In genomic region chr11:45899448-45900174, GRCh38 we compare ENCODE assay signal across 1 cellular context.
TF ChIP-seq lines count a peak whose summit lies in the region.

No MANE protein-coding gene starts in this region.

TF ChIP-seq in K562, 482 proteins besides CTCF, POLR2A, EP300 and RAD21 (continued from another document and continues in another):
- peak in 1 of 2 experiments; percentile 99; a peak in 2 of 4 replicates for TF ChIP-seq FOXK2 (conservative IDR thresholded peaks at IDR 0.05 in 1 of 2, IDR thresholded peaks at IDR 0.05 in 1 of 2; ENCODE audit: low read depth in 2 of 2)
- TF ChIP-seq ZKSCAN8 (CRISPR knock-in tag; IDR thresholded peaks at IDR 0.05) = no peak
- TF ChIP-seq, protein P1, sequence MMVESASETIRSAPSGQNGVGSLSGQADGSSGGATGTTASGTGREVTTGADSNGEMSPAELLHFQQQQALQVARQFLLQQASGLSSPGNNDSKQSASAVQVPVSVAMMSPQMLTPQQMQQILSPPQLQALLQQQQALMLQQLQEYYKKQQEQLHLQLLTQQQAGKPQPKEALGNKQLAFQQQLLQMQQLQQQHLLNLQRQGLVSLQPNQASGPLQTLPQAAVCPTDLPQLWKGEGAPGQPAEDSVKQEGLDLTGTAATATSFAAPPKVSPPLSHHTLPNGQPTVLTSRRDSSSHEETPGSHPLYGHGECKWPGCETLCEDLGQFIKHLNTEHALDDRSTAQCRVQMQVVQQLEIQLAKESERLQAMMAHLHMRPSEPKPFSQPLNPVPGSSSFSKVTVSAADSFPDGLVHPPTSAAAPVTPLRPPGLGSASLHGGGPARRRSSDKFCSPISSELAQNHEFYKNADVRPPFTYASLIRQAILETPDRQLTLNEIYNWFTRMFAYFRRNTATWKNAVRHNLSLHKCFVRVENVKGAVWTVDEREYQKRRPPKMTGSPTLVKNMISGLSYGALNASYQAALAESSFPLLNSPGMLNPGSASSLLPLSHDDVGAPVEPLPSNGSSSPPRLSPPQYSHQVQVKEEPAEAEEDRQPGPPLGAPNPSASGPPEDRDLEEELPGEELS (CRISPR knock-in tag; IDR thresholded peaks at IDR 0.05; ENCODE audit: borderline replicate concordance) = no peak
- TF ChIP-seq ZNF263 (CRISPR knock-in tag; IDR thresholded peaks at IDR 0.05; ENCODE audit: borderline replicate concordance) = no peak; the same call in 1 of the 2 replicates
- peak; percentile 64 for TF ChIP-seq GABPB1 (CRISPR knock-in tag; IDR thresholded peaks at IDR 0.05)
- TF ChIP-seq, protein P2, sequence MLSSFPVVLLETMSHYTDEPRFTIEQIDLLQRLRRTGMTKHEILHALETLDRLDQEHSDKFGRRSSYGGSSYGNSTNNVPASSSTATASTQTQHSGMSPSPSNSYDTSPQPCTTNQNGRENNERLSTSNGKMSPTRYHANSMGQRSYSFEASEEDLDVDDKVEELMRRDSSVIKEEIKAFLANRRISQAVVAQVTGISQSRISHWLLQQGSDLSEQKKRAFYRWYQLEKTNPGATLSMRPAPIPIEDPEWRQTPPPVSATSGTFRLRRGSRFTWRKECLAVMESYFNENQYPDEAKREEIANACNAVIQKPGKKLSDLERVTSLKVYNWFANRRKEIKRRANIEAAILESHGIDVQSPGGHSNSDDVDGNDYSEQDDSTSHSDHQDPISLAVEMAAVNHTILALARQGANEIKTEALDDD (IDR thresholded peaks at IDR 0.05) = no peak
- TF ChIP-seq POLR2B (IDR thresholded peaks at IDR 0.05; ENCODE audit: low read depth, partially characterized antibody) = no peak
- TF ChIP-seq MLLT1 (IDR thresholded peaks at IDR 0.05) = peak in 1 of 2 experiments; percentile 94; a peak in 2 of 4 replicates
- TF ChIP-seq TFAP4 (CRISPR knock-in tag; IDR thresholded peaks at IDR 0.05; ENCODE audit: borderline replicate concordance) = peak; percentile 92
- TF ChIP-seq JUND (IDR thresholded peaks at IDR 0.05; ENCODE audit: borderline replicate concordance, low read depth, low read length) = peak; percentile 98
- TF ChIP-seq JUND (tag; IDR thresholded peaks at IDR 0.05; ENCODE audit: borderline replicate concordance, low read depth, low read length) = peak; percentile 78; the same call in 1 of the 3 replicates
- TF ChIP-seq PHF8 (IDR thresholded peaks at IDR 0.05; ENCODE audit: borderline replicate concordance, low read length) = 0 out of 2 replicates have a peak, but pooled peaks have one; percentile 16
- TF ChIP-seq ZFP1 (CRISPR knock-in tag; IDR thresholded peaks at IDR 0.05) = no peak
- no peak for TF ChIP-seq NFYB (IDR thresholded peaks at IDR 0.05; ENCODE audit: extremely low read depth, insufficient read length)
- TF ChIP-seq MYNN (IDR thresholded peaks at IDR 0.05) = peak; percentile 91
- no peak for TF ChIP-seq MYNN (CRISPR knock-in tag; IDR thresholded peaks at IDR 0.05)
- no peak for TF ChIP-seq SLC30A9 (CRISPR knock-in tag; IDR thresholded peaks at IDR 0.05)
- peak; percentile 25 for TF ChIP-seq DACH1 (IDR thresholded peaks at IDR 0.05; ENCODE audit: partially characterized antibody)
- TF ChIP-seq ZBTB34 (CRISPR knock-in tag; IDR thresholded peaks at IDR 0.05) = no peak
- no peak for TF ChIP-seq RBBP5 (IDR thresholded peaks at IDR 0.05; ENCODE audit: borderline replicate concordance, insufficient read depth, low read length, poor library complexity, severe bottlenecking)
- TF ChIP-seq CSDE1 (IDR thresholded peaks at IDR 0.05) = peak in 1 of 2 experiments; percentile 95; a peak in 2 of 4 replicates
- peak; percentile 94 for TF ChIP-seq EHMT2 (IDR thresholded peaks at IDR 0.05)
- peak; percentile 95 for TF ChIP-seq MXI1 (IDR thresholded peaks at IDR 0.05; ENCODE audit: low read depth, low read length)
- peak; percentile 73 for TF ChIP-seq ZNF134 (CRISPR knock-in tag; conservative IDR thresholded peaks at IDR 0.05)
- TF ChIP-seq, protein P3, sequence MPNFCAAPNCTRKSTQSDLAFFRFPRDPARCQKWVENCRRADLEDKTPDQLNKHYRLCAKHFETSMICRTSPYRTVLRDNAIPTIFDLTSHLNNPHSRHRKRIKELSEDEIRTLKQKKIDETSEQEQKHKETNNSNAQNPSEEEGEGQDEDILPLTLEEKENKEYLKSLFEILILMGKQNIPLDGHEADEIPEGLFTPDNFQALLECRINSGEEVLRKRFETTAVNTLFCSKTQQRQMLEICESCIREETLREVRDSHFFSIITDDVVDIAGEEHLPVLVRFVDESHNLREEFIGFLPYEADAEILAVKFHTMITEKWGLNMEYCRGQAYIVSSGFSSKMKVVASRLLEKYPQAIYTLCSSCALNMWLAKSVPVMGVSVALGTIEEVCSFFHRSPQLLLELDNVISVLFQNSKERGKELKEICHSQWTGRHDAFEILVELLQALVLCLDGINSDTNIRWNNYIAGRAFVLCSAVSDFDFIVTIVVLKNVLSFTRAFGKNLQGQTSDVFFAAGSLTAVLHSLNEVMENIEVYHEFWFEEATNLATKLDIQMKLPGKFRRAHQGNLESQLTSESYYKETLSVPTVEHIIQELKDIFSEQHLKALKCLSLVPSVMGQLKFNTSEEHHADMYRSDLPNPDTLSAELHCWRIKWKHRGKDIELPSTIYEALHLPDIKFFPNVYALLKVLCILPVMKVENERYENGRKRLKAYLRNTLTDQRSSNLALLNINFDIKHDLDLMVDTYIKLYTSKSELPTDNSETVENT (CRISPR knock-in tag; IDR thresholded peaks at IDR 0.05) = no peak
- no peak for TF ChIP-seq CBFA2T3 (IDR thresholded peaks at IDR 0.05)
- TF ChIP-seq MAFG (tag; conservative IDR thresholded peaks at IDR 0.05) = no peak
- no peak for TF ChIP-seq CAMTA2 (CRISPR knock-in tag; conservative IDR thresholded peaks at IDR 0.05)
- TF ChIP-seq CCNT2 (IDR thresholded peaks at IDR 0.05; ENCODE audit: borderline replicate concordance, extremely low read depth, insufficient read length, low read depth, low read length) = peak; percentile 66
- peak; percentile 100 for TF ChIP-seq RBM22 (IDR thresholded peaks at IDR 0.05; ENCODE audit: low read depth, low read length, poor library complexity, severe bottlenecking)
- no peak for TF ChIP-seq HMGXB4 (CRISPR knock-in tag; IDR thresholded peaks at IDR 0.05)
- TF ChIP-seq U2AF2 (optimal IDR thresholded peaks at IDR 0.05; ENCODE audit: low read depth, low read length) = no peak
- TF ChIP-seq NR0B1 (IDR thresholded peaks at IDR 0.05; ENCODE audit: partially characterized antibody) = no peak
- no peak for TF ChIP-seq MEF2D (tag; conservative IDR thresholded peaks at IDR 0.05; ENCODE audit: low read depth)
- TF ChIP-seq BRCA1 (IDR thresholded peaks at IDR 0.05) = no peak
- TF ChIP-seq BRCA1 (CRISPR knock-in tag; IDR thresholded peaks at IDR 0.05) = no peak
- no peak for TF ChIP-seq CBX5 (IDR thresholded peaks at IDR 0.05; ENCODE audit: borderline replicate concordance, low read depth)
- peak in 1 of 2 experiments; percentile 99; a peak in 2 of 4 replicates for TF ChIP-seq NONO (IDR thresholded peaks at IDR 0.05; ENCODE audit: low read depth in 2 of 2, low read length in 1 of 2)
- TF ChIP-seq, protein P4, sequence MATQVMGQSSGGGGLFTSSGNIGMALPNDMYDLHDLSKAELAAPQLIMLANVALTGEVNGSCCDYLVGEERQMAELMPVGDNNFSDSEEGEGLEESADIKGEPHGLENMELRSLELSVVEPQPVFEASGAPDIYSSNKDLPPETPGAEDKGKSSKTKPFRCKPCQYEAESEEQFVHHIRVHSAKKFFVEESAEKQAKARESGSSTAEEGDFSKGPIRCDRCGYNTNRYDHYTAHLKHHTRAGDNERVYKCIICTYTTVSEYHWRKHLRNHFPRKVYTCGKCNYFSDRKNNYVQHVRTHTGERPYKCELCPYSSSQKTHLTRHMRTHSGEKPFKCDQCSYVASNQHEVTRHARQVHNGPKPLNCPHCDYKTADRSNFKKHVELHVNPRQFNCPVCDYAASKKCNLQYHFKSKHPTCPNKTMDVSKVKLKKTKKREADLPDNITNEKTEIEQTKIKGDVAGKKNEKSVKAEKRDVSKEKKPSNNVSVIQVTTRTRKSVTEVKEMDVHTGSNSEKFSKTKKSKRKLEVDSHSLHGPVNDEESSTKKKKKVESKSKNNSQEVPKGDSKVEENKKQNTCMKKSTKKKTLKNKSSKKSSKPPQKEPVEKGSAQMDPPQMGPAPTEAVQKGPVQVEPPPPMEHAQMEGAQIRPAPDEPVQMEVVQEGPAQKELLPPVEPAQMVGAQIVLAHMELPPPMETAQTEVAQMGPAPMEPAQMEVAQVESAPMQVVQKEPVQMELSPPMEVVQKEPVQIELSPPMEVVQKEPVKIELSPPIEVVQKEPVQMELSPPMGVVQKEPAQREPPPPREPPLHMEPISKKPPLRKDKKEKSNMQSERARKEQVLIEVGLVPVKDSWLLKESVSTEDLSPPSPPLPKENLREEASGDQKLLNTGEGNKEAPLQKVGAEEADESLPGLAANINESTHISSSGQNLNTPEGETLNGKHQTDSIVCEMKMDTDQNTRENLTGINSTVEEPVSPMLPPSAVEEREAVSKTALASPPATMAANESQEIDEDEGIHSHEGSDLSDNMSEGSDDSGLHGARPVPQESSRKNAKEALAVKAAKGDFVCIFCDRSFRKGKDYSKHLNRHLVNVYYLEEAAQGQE (CRISPR knock-in tag; IDR thresholded peaks at IDR 0.05; ENCODE audit: low read depth) = peak; percentile 94
